In the genomic region with DNA sequence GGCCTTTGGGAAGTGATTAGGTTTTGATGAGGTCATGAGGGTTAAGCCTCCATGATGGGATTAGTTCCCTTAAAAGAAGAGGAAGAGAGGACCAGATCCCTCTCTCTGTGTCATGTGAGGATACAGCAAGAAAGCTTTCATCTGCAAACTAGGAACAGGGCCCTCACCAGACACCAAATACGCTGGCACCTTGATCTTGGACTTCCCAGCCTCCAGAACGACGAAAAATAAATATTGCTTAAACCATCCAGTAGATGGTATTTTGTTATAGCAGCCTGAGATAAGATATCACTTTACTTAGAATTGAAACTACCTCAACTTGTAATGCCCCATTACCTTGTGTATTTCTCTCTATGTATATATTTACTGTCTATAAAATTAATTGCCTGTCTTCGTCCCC, we compare ENCODE assay signal across 34 cellular contexts.
"Had no signal": no experiment of that assay in that cellular context is flagged by ENCODE, and none has a peak within 500 bp of the region (broad histone marks: within the 10 kb centered on the region; RNA-seq: fewer than 3 reads in every experiment).

No MANE protein-coding gene starts in this region.

- H3K4me3 ChIP-seq: MG63 had no signal

- H3K4me2 ChIP-seq: KMS-11 had no signal

- DNase-seq: Karpas-422, Kasumi-1, MG63, MM.1S, MV-4-11, NCI-H1048, NCI-H1092, NCI-H1092 treated with DMSO at 0.1 percent for 48 hours, NCI-H1105, NCI-H1105 treated with DMSO at 0.1 percent for 48 hours, NCI-H1417, NCI-H1417 treated with DMSO at 0.1 percent for 48 hours, NCI-H1436, NCI-H1436 treated with DMSO at 0.1 percent for 48 hours, NCI-H146, NCI-H1694, NCI-H1694 treated with DMSO at 0.1 percent for 48 hours, NCI-H187, NCI-H187 treated with DMSO at 0.1 percent for 48 hours, NCI-H1930, NCI-H2029, NCI-H2029 treated with DMSO at 0.1 percent for 48 hours, NCI-H2081, NCI-H2081 treated with DMSO at 0.1 percent for 48 hours, NCI-H2107, NCI-H2171, NCI-H2171 treated with DMSO at 0.1 percent for 48 hours, NCI-H2227 treated with DMSO at 0.1 percent for 48 hours, NCI-H226, NCI-H345, NCI-H446, NCI-H446 treated with DMSO at 0.1 percent for 48 hours, NCI-H510A had no signal

- H3K9ac ChIP-seq: KMS-11 had no signal

- H3K36me3 ChIP-seq: MG63 had no signal

- H3K27ac ChIP-seq: KMS-11 had no signal
